1 cellular context compared by ENCODE assay signal in genomic region chr1:151000408-151000807, GRCh38.
TF ChIP-seq lines count a peak whose summit lies in the region.

No MANE protein-coding gene starts in this region.

TF ChIP-seq in IMR-90, 13 proteins besides CTCF, POLR2A, EP300 and RAD21:
- peak; percentile 43; the same call in 1 of the 2 replicates for TF ChIP-seq CEBPB (IDR thresholded peaks at IDR 0.05; ENCODE audit: low read depth, low read length)
- TF ChIP-seq USF2 (IDR thresholded peaks at IDR 0.05; ENCODE audit: low read depth, low read length), result no peak
